ENCODE assay signal across 8 cellular contexts in the genomic region with DNA sequence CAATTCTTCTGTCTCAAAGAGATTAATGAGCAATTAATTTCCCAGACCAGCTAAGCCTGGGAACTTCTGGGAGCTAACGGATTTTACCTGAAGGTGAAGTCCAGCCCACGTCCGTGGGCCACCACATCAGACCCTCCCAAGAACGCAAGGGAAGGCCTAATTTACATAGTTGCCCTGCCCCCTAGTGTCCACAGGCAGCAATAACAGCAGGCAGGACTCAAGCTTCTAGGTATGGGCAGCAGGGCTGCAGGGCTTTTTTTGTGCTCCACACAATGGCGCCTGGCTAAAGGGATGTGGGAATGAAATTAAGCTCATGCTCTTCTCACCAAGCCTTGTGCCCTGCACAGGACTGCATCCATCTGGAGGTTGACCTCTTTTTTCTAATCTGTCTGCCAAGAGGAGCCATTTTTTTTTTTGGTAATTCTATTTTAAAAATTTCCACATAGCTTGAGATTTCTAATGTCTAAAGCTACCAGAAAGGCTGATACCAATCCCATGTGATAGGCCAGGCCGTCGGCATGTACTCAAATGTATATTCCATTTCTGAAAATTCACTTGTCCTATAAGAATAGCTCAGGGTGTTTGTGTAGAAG.
DNase-seq lines count a peak whose midpoint lies in the region; ATAC-seq, FAIRE-seq and TF ChIP-seq lines count a peak whose summit lies in the region.

No MANE protein-coding gene starts in this region.

- H3K27ac ChIP-seq in H1 (ENCODE audit: low read depth, low read length): no peak overlapping the region

- no peaks in the 10 kb centered on the region for H3K9me3 ChIP-seq in H1 (ENCODE audit: insufficient read depth in 2 of 2, low read depth in 1 of 2, low read length in 1 of 2)
- no peaks in the 10 kb centered on the region for H3K9me3 ChIP-seq in mucosa of descending colon

- no peak overlapping the region for H2BK15ac ChIP-seq in H1 (ENCODE audit: low read length)

- no peak overlapping the region for H3K4ac ChIP-seq in H1 (replicated peaks; ENCODE audit: insufficient read length, low read depth, low read length)

- no peak overlapping the region for H3K14ac ChIP-seq in H1 (ENCODE audit: insufficient read length)

- no peaks in the 10 kb centered on the region for H3K23me2 ChIP-seq in H1 (ENCODE audit: low read depth, low read length)

- no peak overlapping the region for H3K18ac ChIP-seq in H1 (ENCODE audit: extremely low read depth, low read length)

- no peak overlapping the region for H2BK120ac ChIP-seq in H1 (replicated peaks; ENCODE audit: low read depth, low read length)

- H3K4me3 Mint-ChIP-seq in stimulated activated naive B cell treated with anti-CD40 and anti-IgM and Interleukin-4, amounts not matched to agents 10 μg/mL and 1 μg/mL and 100 μg/mL, for 72 hours: no peak overlapping the region

- DNase-seq in NCI-H510A treated with DMSO at 0.1 percent for 48 hours (lab: John Stamatoyannopoulos, UW) (peak; percentile 10), NCI-H510A (lab: John Stamatoyannopoulos, UW) (no peak), NCI-H524 (lab: John Stamatoyannopoulos, UW) (peak; percentile 71 to 78), H1 (ENCODE audit: low read depth in 1 of 2, low spot score in 2 of 2) (peak; percentile 10 to 60), mucosa of descending colon (peak in 2 of 3 donors; percentile 33 to 39)
- DNase-seq in activated CD4-positive, alpha-beta T cell treated with anti-CD3 and anti-CD28 coated beads, Interleukin-2, amount 50 U/mL, for 48 hours: peak; percentile 31 to 57
- peak; percentile 23 for DNase-seq in stimulated activated naive B cell treated with anti-CD40 and anti-IgM and Interleukin-4, amounts not matched to agents 10 μg/mL and 1 μg/mL and 100 μg/mL, for 72 hours

- CTCF ChIA-PET in H1 (lab: Charles Lee; ENCODE audit: partially characterized antibody): interaction anchor here (0.6 to 7.5 kb wide), 45 partner anchors 9 to 517 kb away, joined by 3 to 93 read pairs (median 4); partner anchors contain the start of gene KCNE5

- H2AK5ac ChIP-seq in H1 (ENCODE audit: low read depth, low read length): no peak overlapping the region

- 45% methylated on average over 7 of the region's 7 CpGs; no CpG with 5 or more reads in 1 of the 2 experiments for WGBS in H1 (ENCODE audit: extremely low coverage in 1 of 2, insufficient coverage in 1 of 2, insufficient read length in 1 of 2, insufficient replicate concordance in 2 of 2, low coverage in 1 of 2, low lambda C conversion rate in 2 of 2, missing lambda C conversion rate in 1 of 2), 2 experiments

- peak; percentile 99 for FAIRE-seq in H1 (lab: Jason Lieb, UNC)

- H3K27ac Mint-ChIP-seq in stimulated activated naive B cell treated with anti-CD40 and anti-IgM and Interleukin-4, amounts not matched to agents 10 μg/mL and 1 μg/mL and 100 μg/mL, for 72 hours: no peak overlapping the region

- TF ChIP-seq POLR2A in H1 (IDR thresholded peaks at IDR 0.05; ENCODE audit: control extremely low read depth in 1 of 2, low read depth in 2 of 2, low read length in 2 of 2): no peak

- TF ChIP-seq EP300 in H1 (IDR thresholded peaks at IDR 0.05; ENCODE audit: borderline replicate concordance in 1 of 2, low read depth in 2 of 2, low read length in 2 of 2): no peak

- intact Hi-C loops in mucosa of descending colon (cut with DNase I, micrococcal nuclease): no loop called here

- TF ChIP-seq CTCF in H1 (IDR thresholded peaks at IDR 0.05; ENCODE audit: control extremely low read depth in 1 of 3, insufficient read depth in 1 of 3, low read depth in 1 of 3, low read length in 3 of 3) (peak; percentile 65 to 87 (median 71)), mucosa of descending colon (IDR thresholded peaks at IDR 0.05) (peak; percentile 48)

- POLR2A ChIA-PET in H1 (lab: Charles Lee; ENCODE audit: partially characterized antibody): no interaction called here

- no peaks in the 10 kb centered on the region for H4K20me1 ChIP-seq in H1 (replicated peaks in 1 of 2; ENCODE audit: control insufficient read depth in 1 of 2, insufficient read depth in 2 of 2, low read length in 2 of 2)

- H3K79me2 ChIP-seq in H1 (ENCODE audit: control insufficient read depth in 1 of 2, insufficient read depth in 2 of 2, low read length in 2 of 2): no peaks in the 10 kb centered on the region

- peak; percentile 54 for ATAC-seq in HG02973 (IDR thresholded peaks at IDR 0.05; ENCODE audit: unreplicated experiment)
- peak; percentile 81 for ATAC-seq in mucosa of descending colon
- peak; percentile 41 to 49 for ATAC-seq in stimulated activated naive B cell treated with anti-CD40 and anti-IgM and Interleukin-4, amounts not matched to agents 10 μg/mL and 1 μg/mL and 100 μg/mL, for 72 hours (replicated peaks)

- no peaks in the 10 kb centered on the region for H3K4me1 ChIP-seq in H1 (replicated peaks in 1 of 4; ENCODE audit: control insufficient read depth in 3 of 4, insufficient read depth in 4 of 4, low read length in 3 of 4)
- no peaks in the 10 kb centered on the region for H3K4me1 ChIP-seq in mucosa of descending colon (ENCODE audit: low read depth)

- no peak overlapping the region for H4K91ac ChIP-seq in H1 (replicated peaks; ENCODE audit: insufficient read length, low read length)

- TF ChIP-seq RAD21 in H1 (IDR thresholded peaks at IDR 0.05 in 1 of 2, conservative IDR thresholded peaks at IDR 0.05 in 1 of 2; ENCODE audit: low read depth in 2 of 2, low read length in 2 of 2): peak; percentile 61 to 70

- no peak overlapping the region for H3K56ac ChIP-seq in H1 (replicated peaks; ENCODE audit: insufficient read length, low read depth, low read length)

- no peak overlapping the region for H3K23ac ChIP-seq in H1 (ENCODE audit: insufficient read length)

- H2BK20ac ChIP-seq in H1 (ENCODE audit: low read length): no peak overlapping the region

- H3K4me2 ChIP-seq in H1 (ENCODE audit: insufficient read depth in 1 of 2, low read depth in 2 of 2, low read length in 2 of 2): no peak overlapping the region

- no peak overlapping the region for H2BK5ac ChIP-seq in H1 (ENCODE audit: low read depth, low read length)

- peaks cover 0 to 9% of the 10 kb centered on the region in 2 donors for H3K27me3 Mint-ChIP-seq in stimulated activated naive B cell treated with anti-CD40 and anti-IgM and Interleukin-4, amounts not matched to agents 10 μg/mL and 1 μg/mL and 100 μg/mL, for 72 hours

- no peak overlapping the region for H3K4me3 ChIP-seq in H1 (ENCODE audit: extremely low read depth in 1 of 4, insufficient read depth in 2 of 4, low read depth in 3 of 4, low read length in 4 of 4)
- no peak overlapping the region for H3K4me3 ChIP-seq in mucosa of descending colon

- H3K79me1 ChIP-seq in H1 (ENCODE audit: low read depth, low read length): no peaks in the 10 kb centered on the region

- H4K8ac ChIP-seq in H1 (ENCODE audit: extremely low read depth, insufficient read depth, low read length): no peak overlapping the region

- H3K36me3 ChIP-seq in H1 (ENCODE audit: control insufficient read depth in 2 of 4, insufficient read depth in 4 of 4, low read length in 3 of 4) (no peaks in the 10 kb centered on the region), mucosa of descending colon (ENCODE audit: low read depth) (no peaks in the 10 kb centered on the region)

- H3K27me3 ChIP-seq in H1 (replicated peaks in 1 of 4; ENCODE audit: control insufficient read depth in 3 of 4, extremely low read depth in 1 of 4, insufficient read depth in 3 of 4, low read length in 3 of 4): no peaks in the 10 kb centered on the region

- peaks cover 15 to 29% of the 10 kb centered on the region in 2 donors for H3K4me1 Mint-ChIP-seq in stimulated activated naive B cell treated with anti-CD40 and anti-IgM and Interleukin-4, amounts not matched to agents 10 μg/mL and 1 μg/mL and 100 μg/mL, for 72 hours

- H3K9me3 Mint-ChIP-seq in stimulated activated naive B cell treated with anti-CD40 and anti-IgM and Interleukin-4, amounts not matched to agents 10 μg/mL and 1 μg/mL and 100 μg/mL, for 72 hours: no peaks in the 10 kb centered on the region

- no peaks in the 10 kb centered on the region for H3K36me3 Mint-ChIP-seq in stimulated activated naive B cell treated with anti-CD40 and anti-IgM and Interleukin-4, amounts not matched to agents 10 μg/mL and 1 μg/mL and 100 μg/mL, for 72 hours

- no peak overlapping the region for H2AFZ ChIP-seq in H1 (ENCODE audit: low read length)

- H3K9ac ChIP-seq in H1 (replicated peaks in 1 of 4; ENCODE audit: extremely low read depth in 1 of 4, low read depth in 3 of 4, low read length in 3 of 4): no peak overlapping the region

- H2BK12ac ChIP-seq in H1 (ENCODE audit: low read depth, low read length): no peak overlapping the region

- no peak overlapping the region for H4K5ac ChIP-seq in H1 (ENCODE audit: insufficient read length, low read depth, low read length)

TF ChIP-seq in H1, 55 proteins besides CTCF, POLR2A, EP300 and RAD21:
- TF ChIP-seq SP2 (IDR thresholded peaks at IDR 0.05; ENCODE audit: low read length) (no peak), TAF1 (IDR thresholded peaks at IDR 0.05; ENCODE audit: low read depth, low read length) (0 out of 2 replicates have a peak, but pooled peaks have one; percentile 26), POU5F1 (IDR thresholded peaks at IDR 0.05; ENCODE audit: low read depth, low read length) (no peak), EGR1 (IDR thresholded peaks at IDR 0.05; ENCODE audit: borderline replicate concordance, low read depth, low read length) (no peak), YY1 (IDR thresholded peaks at IDR 0.05; ENCODE audit: low read depth, low read length) (peak; percentile 72; the same call in 1 of the 2 replicates)
